ENCODE assay signal across 1 cellular context in the genomic region with DNA sequence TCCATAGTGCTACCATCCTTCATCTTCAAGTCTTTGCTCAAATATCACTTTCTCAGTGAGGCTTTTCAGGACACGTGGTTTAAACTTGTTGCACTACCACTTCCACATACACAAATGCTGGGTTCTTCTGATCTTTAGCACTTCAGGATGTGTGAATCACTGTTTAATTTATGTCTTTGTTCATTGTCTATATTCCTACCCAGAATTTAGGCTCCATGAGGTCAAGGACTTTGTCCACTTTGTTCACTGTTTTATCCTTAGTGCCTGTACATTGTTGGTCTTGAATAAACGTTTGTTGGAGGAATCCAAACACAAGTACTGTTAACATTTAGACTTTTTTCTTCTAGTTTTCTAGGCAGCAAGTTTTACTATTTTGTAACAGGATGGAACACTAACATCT.
TF ChIP-seq lines count a peak whose summit lies in the region.

No MANE protein-coding gene starts in this region.

TF ChIP-seq in HEK293, 187 proteins besides CTCF, POLR2A, EP300 and RAD21:
- TF ChIP-seq YY1 (tag by site-specific recombination; IDR thresholded peaks at IDR 0.05) (no peak), ZNF175 (tag by site-specific recombination; IDR thresholded peaks at IDR 0.05) (no peak), ZIC2 (tag by site-specific recombination; IDR thresholded peaks at IDR 0.05) (no peak), ZNF248 (tag by site-specific recombination; IDR thresholded peaks at IDR 0.05) (no peak), SCRT2 (tag by site-specific recombination; IDR thresholded peaks at IDR 0.05) (peak; percentile 48)
